1 cellular context compared by ENCODE assay signal in genomic region chr18:13137041-13137938, GRCh38.
TF ChIP-seq lines count a peak whose summit lies in the region.

No MANE protein-coding gene starts in this region.

TF ChIP-seq in HepG2, 621 proteins besides CTCF, POLR2A, EP300 and RAD21 (continued from another document and continues in another):
- TF ChIP-seq PRDM4 (CRISPR knock-in tag; IDR thresholded peaks at IDR 0.05; ENCODE audit: borderline replicate concordance) = no peak
- TF ChIP-seq MXD4 (CRISPR knock-in tag; IDR thresholded peaks at IDR 0.05) = no peak; the same call in 1 of the 2 replicates
- TF ChIP-seq ZNF776 (CRISPR knock-in tag; IDR thresholded peaks at IDR 0.05) = peak; percentile 69
- TF ChIP-seq HDAC2 (CRISPR knock-in tag; IDR thresholded peaks at IDR 0.05) = no peak
- no peak for TF ChIP-seq EEA1 (CRISPR knock-in tag; IDR thresholded peaks at IDR 0.05; ENCODE audit: borderline replicate concordance)
- TF ChIP-seq FOXA3 (CRISPR knock-in tag; IDR thresholded peaks at IDR 0.05) = no peak
- TF ChIP-seq RBM22 (optimal IDR thresholded peaks at IDR 0.05; ENCODE audit: low read length) = no peak
- TF ChIP-seq ZNF549 (CRISPR knock-in tag; IDR thresholded peaks at IDR 0.05) = no peak
- TF ChIP-seq JDP2 (CRISPR knock-in tag; IDR thresholded peaks at IDR 0.05; ENCODE audit: borderline replicate concordance) = no peak
- no peak for TF ChIP-seq ZNF496 (CRISPR knock-in tag; IDR thresholded peaks at IDR 0.05; ENCODE audit: insufficient replicate concordance)
- TF ChIP-seq ZNF567 (CRISPR knock-in tag; IDR thresholded peaks at IDR 0.05; ENCODE audit: borderline replicate concordance) = no peak
- peak; percentile 8; the same call in 1 of the 2 replicates for TF ChIP-seq ZMAT3 (CRISPR knock-in tag; conservative IDR thresholded peaks at IDR 0.05)
- TF ChIP-seq TP53 (CRISPR knock-in tag; conservative IDR thresholded peaks at IDR 0.05) = no peak
- no peak for TF ChIP-seq TFDP2 (CRISPR knock-in tag; IDR thresholded peaks at IDR 0.05)
- TF ChIP-seq ZNF616 (CRISPR knock-in tag; IDR thresholded peaks at IDR 0.05; ENCODE audit: low read depth) = no peak
- 0 out of 2 replicates have a peak, but pooled peaks have one; percentile 64 for TF ChIP-seq ARID2 (CRISPR knock-in tag; IDR thresholded peaks at IDR 0.05; ENCODE audit: borderline replicate concordance)
- TF ChIP-seq NFYB (CRISPR knock-in tag; IDR thresholded peaks at IDR 0.05) = no peak; the same call in 1 of the 2 replicates
- peak; percentile 53; the same call in 1 of the 2 replicates for TF ChIP-seq ZSCAN12 (CRISPR knock-in tag; IDR thresholded peaks at IDR 0.05)
- TF ChIP-seq ZNF382 (CRISPR knock-in tag; IDR thresholded peaks at IDR 0.05; ENCODE audit: borderline replicate concordance) = no peak
- TF ChIP-seq ZNF280D (CRISPR knock-in tag; IDR thresholded peaks at IDR 0.05) = 0 out of 2 replicates have a peak, but pooled peaks have one; percentile 55
- no peak; the same call in 1 of the 2 replicates for TF ChIP-seq IRF2 (CRISPR knock-in tag; IDR thresholded peaks at IDR 0.05)
- TF ChIP-seq ELK4 (CRISPR knock-in tag; IDR thresholded peaks at IDR 0.05; ENCODE audit: borderline replicate concordance) = no peak
- no peak for TF ChIP-seq ZUFSP (CRISPR knock-in tag; IDR thresholded peaks at IDR 0.05; ENCODE audit: borderline replicate concordance)
- no peak for TF ChIP-seq ZNF318 (CRISPR knock-in tag; IDR thresholded peaks at IDR 0.05)
- TF ChIP-seq SUZ12 (IDR thresholded peaks at IDR 0.05; ENCODE audit: low read depth, low read length) = no peak
- no peak for TF ChIP-seq ZNF280B (CRISPR knock-in tag; IDR thresholded peaks at IDR 0.05; ENCODE audit: borderline replicate concordance)
- TF ChIP-seq HMGA1 (CRISPR knock-in tag; conservative IDR thresholded peaks at IDR 0.05) = no peak
- TF ChIP-seq ZMYM4 (CRISPR knock-in tag; IDR thresholded peaks at IDR 0.05) = 0 out of 2 replicates have a peak, but pooled peaks have one; percentile 12
- TF ChIP-seq ARHGAP35 (CRISPR knock-in tag; IDR thresholded peaks at IDR 0.05; ENCODE audit: borderline replicate concordance) = no peak
- no peak for TF ChIP-seq ZNF775 (CRISPR knock-in tag; IDR thresholded peaks at IDR 0.05; ENCODE audit: borderline replicate concordance)
